ENCODE assay signal across 2 cellular contexts in the genomic region with DNA sequence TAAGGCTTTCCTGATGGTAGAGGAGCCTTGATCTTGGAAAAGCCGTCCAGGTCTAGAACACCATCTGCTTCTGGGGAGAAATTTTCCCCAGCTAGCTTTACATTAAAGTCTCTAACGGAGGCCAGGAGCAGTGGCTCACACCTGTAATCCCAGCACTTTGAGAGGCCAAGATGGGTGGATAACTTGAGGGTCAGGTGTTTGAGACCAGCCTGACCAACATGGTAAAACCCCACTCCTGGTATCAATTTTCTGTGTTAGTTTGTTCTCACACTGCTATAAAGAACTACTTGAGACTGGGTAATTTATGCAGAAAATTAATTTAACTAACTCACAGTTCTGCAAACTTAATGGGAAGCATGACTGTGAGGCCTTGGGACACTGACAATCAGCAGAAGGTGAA.
TF ChIP-seq lines count a peak whose summit lies in the region.

No MANE protein-coding gene starts in this region.

TF ChIP-seq in HEK293, 187 proteins besides CTCF, POLR2A, EP300 and RAD21:
- no peak for TF ChIP-seq MZF1 (tag by site-specific recombination; IDR thresholded peaks at IDR 0.05; ENCODE audit: borderline replicate concordance)
- no peak for TF ChIP-seq ZNF433 (tag by site-specific recombination; IDR thresholded peaks at IDR 0.05; ENCODE audit: low read depth)
- no peak for TF ChIP-seq ZNF211 (tag by site-specific recombination; IDR thresholded peaks at IDR 0.05; ENCODE audit: low read depth)
- TF ChIP-seq ZNF707 (tag by site-specific recombination; IDR thresholded peaks at IDR 0.05) = peak; percentile 66; the same call in 1 of the 2 replicates

TF ChIP-seq in K562, 482 proteins besides CTCF, POLR2A, EP300 and RAD21:
- TF ChIP-seq ZNF707 (CRISPR knock-in tag; conservative IDR thresholded peaks at IDR 0.05) = peak; percentile 68; the same call in 1 of the 2 replicates
- TF ChIP-seq BCOR (IDR thresholded peaks at IDR 0.05) = no peak
